Comparison of ENCODE assay signal across 1 cellular context in genomic region chr1:145901312-145902021, GRCh38.
TF ChIP-seq lines count a peak whose summit lies in the region.

No MANE protein-coding gene starts in this region.

TF ChIP-seq in GM23338, 12 proteins besides CTCF, POLR2A, EP300 and RAD21:
- TF ChIP-seq REST (IDR thresholded peaks at IDR 0.05; ENCODE audit: unreplicated experiment) (no peak), NANOG (IDR thresholded peaks at IDR 0.05; ENCODE audit: borderline replicate concordance) (no peak)
